9 cellular contexts compared by ENCODE assay signal in the genomic region with DNA sequence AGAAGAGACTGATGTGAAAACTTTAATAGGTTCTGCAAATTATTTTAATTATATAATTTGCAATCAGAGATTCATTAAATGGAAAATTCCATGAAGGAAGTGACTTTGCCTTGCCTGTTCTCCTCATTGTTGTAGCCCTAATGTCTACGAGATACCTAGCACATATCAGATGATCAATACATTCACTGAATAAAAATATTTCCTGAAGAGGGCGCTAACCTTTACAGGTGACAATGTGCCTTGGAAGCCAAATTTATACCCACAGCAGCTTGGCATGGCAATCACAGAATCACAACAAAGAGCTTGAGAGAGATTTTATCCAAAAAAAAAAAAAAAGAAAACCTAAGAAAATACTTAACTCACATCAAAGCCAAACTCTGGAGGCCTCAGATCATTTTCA. TPM values are rescaled to one million over a fixed set of nuclear protein-coding genes. Genes with fewer than 3 reads are reported as not detected.
DNase-seq lines count a peak whose midpoint lies in the region; ATAC-seq and TF ChIP-seq lines count a peak whose summit lies in the region.
"Had no signal": no experiment of that assay in that cellular context is flagged by ENCODE, and none has a peak within 500 bp of the region (broad histone marks: within the 10 kb centered on the region; RNA-seq: fewer than 3 reads in every experiment).

No MANE protein-coding gene starts in this region.

- no peaks in the 10 kb centered on the region for H3K9me3 Mint-ChIP-seq in activated naive CD8-positive, alpha-beta T cell treated with anti-CD3 and anti-CD28 coated beads, Interleukin-2, amount 50 U/mL, for 24 hours

- H3K36me3 Mint-ChIP-seq in activated naive CD8-positive, alpha-beta T cell treated with anti-CD3 and anti-CD28 coated beads, Interleukin-2, amount 50 U/mL, for 24 hours (ENCODE audit: low read depth): peaks cover 48% of the 10 kb centered on the region

- no peaks in the 10 kb centered on the region for H3K36me3 ChIP-seq in mucosa of descending colon (ENCODE audit: low read depth)

- intact Hi-C loops in mucosa of descending colon (cut with DNase I, micrococcal nuclease) (no loop called here), posterior cingulate gyrus (cut with DNase I) (no loop called here)

- H3K27me3 Mint-ChIP-seq in activated naive CD8-positive, alpha-beta T cell treated with anti-CD3 and anti-CD28 coated beads, Interleukin-2, amount 50 U/mL, for 24 hours: no peaks in the 10 kb centered on the region

- H3K9me3 ChIP-seq in mucosa of descending colon: no peaks in the 10 kb centered on the region
- H3K9me3 ChIP-seq: BLaER1 had no signal

- H3K4me1 Mint-ChIP-seq in activated naive CD8-positive, alpha-beta T cell treated with anti-CD3 and anti-CD28 coated beads, Interleukin-2, amount 50 U/mL, for 24 hours: no peaks in the 10 kb centered on the region

- DNase-seq in NCI-H1417 (lab: John Stamatoyannopoulos, UW) (peak in 2 of 3 experiments; percentile 13 to 21), NCI-H1417 treated with DMSO at 0.1 percent for 48 hours (lab: John Stamatoyannopoulos, UW) (no peak), mucosa of descending colon (no peak), NCI-H1105 (lab: John Stamatoyannopoulos, UW) (no peak), posterior cingulate gyrus (no peak)
- no peak for DNase-seq in activated naive CD8-positive, alpha-beta T cell treated with anti-CD3 and anti-CD28 coated beads, Interleukin-2, amount 50 U/mL, for 24 hours

- no peaks in the 10 kb centered on the region for H3K4me1 ChIP-seq in mucosa of descending colon (ENCODE audit: low read depth)
- H3K4me1 ChIP-seq: BLaER1 had no signal

- TF ChIP-seq CTCF in mucosa of descending colon (IDR thresholded peaks at IDR 0.05): no peak

- no peak overlapping the region for H3K4me3 Mint-ChIP-seq in activated naive CD8-positive, alpha-beta T cell treated with anti-CD3 and anti-CD28 coated beads, Interleukin-2, amount 50 U/mL, for 24 hours

- no peak overlapping the region for H3K4me3 ChIP-seq in mucosa of descending colon
- H3K4me3 ChIP-seq: BLaER1 had no signal

- no peak overlapping the region for H3K27ac Mint-ChIP-seq in activated naive CD8-positive, alpha-beta T cell treated with anti-CD3 and anti-CD28 coated beads, Interleukin-2, amount 50 U/mL, for 24 hours

- ATAC-seq in HG03439 (IDR thresholded peaks at IDR 0.05; ENCODE audit: unreplicated experiment) (peak; percentile 71), mucosa of descending colon (peak; percentile 46), HG03025 (IDR thresholded peaks at IDR 0.05; ENCODE audit: low FRiP score, unreplicated experiment) (no peak)
- peak; percentile 49 for ATAC-seq in activated naive CD8-positive, alpha-beta T cell treated with anti-CD3 and anti-CD28 coated beads, Interleukin-2, amount 50 U/mL, for 24 hours

RNA-seq across cellular contexts. Expression of a gene that starts 17.4 kb away (rescaled TPM):
- total RNA-seq in mucosa of descending colon: 1 to 10 TPM; 4.8 to 9.6 (median 8.8) TPM

RNA-seq across cellular contexts. Expression of a gene that starts 36.1 kb away (rescaled TPM):
- 10 to 100 TPM; 56.5 to 83.3 (median 59.4) TPM for total RNA-seq in mucosa of descending colon

RNA-seq across cellular contexts. Expression of a gene that starts 42.0 kb away (rescaled TPM):
- 10 to 100 TPM; 33.5 to 52.4 (median 48.4) TPM for total RNA-seq in mucosa of descending colon

RNA-seq across cellular contexts. Expression of a gene that starts 52.3 kb away (rescaled TPM):
- total RNA-seq in mucosa of descending colon: under 1 TPM; 0.06 to 0.29 (median 0.24) TPM

Comparison
In these comparisons a context has a peak if more than half of its experiments do, and no peak if none do; other contexts are left out.
1. DNase-seq: peak in NCI-H1417 (2 of 3); none in NCI-H1417 treated with DMSO at 0.1 percent for 48 hours (single experiment), activated naive CD8-positive, alpha-beta T cell treated with anti-CD3 and anti-CD28 coated beads, Interleukin-2, amount 50 U/mL, for 24 hours (single experiment), mucosa of descending colon (0 of 3), NCI-H1105 (single experiment) and posterior cingulate gyrus (0 of 10).